8 cellular contexts compared by ENCODE assay signal in the genomic region with DNA sequence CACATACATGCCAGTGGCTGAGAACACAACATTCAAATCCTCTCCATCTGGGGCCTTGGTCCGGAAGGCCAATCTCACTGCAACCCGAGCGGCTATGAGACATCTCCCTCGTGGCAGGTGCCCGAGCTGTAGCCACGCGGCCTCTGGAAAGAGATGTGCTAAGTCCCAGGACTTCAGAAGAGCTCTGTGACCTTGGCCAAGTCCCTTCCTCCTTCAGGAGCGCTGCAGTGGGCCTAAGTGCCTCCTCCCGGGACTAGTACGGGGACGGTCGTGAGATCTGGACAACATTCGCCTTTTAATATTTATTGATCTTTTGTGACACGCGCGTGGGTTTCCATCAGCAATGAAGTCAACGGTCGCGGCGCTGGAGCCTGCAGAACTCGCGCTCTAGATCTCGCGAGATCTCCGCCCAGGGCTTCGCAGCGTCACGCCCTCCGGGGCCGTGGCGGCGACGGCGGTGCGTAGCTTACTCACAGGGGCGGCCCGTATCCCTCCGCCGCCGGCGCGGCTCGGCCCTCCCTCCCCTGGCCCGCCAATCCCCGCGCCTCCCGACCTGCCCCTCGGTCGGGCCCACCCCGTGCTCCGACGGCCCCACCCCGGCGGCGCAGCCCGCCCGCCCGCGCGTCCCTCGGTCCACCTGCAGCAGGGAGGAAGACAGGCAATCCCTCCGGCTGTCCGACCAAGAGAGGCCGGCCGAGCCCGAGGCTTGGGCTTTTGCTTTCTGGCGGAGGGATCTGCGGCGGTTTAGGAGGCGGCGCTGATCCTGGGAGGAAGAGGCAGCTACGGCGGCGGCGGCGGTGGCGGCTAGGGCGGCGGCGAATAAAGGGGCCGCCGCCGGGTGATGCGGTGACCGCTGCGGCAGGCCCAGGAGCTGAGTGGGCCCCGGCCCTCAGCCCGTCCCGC. TPM values are rescaled to one million over a fixed set of nuclear protein-coding genes. Genes with fewer than 3 reads are reported as not detected.
A peak's percentile ranks its signal among the peaks of the same experiment; 100 is the strongest.
DNase-seq lines count a peak whose midpoint lies in the region; ATAC-seq lines count a peak whose summit lies in the region.

UBE2D2 (plus strand) TSS at position 588 of the 903 bp plus-strand sequence. CDS start 453 bp downstream, outside the sequence.

- DNase-seq in COLO829 (ENCODE audit: low spot score) (peak; percentile 83), HT1080 (ENCODE audit: low read depth) (peak; percentile 93), NOMO-1 (lab: John Stamatoyannopoulos, UW; ENCODE audit: unreplicated experiment in 2 of 2) (peak; percentile 92 to 97), lung microvascular endothelial cell (ENCODE audit: low read depth in 2 of 2) (peak; percentile 99 to 100)
- DNase-seq in effector CD8-positive, alpha-beta T cell (lab: John Stamatoyannopoulos, UW), result peak; percentile 96
- peak; percentile 95 to 96 (median 96) for DNase-seq in stimulated activated CD4-positive, alpha-beta T cell treated with anti-CD3 and anti-CD28 coated beads, TNF-alpha, amount 100 ng/mL, for 4 hours (ENCODE audit: low read depth in 3 of 3)

- CTCF ChIA-PET in activated CD8-positive, alpha-beta memory T cell treated with anti-CD3 and anti-CD28 coated beads for 36 hours (lab: Charles Lee), result interaction anchor here (1.2 to 1.7 kb wide), 5 partner anchors 13 to 72 kb away, joined by 3 to 8 read pairs (median 3); no protein-coding TSS in a partner anchor

- ATAC-seq in GM21360 (IDR thresholded peaks at IDR 0.05; ENCODE audit: unreplicated experiment), result peak; percentile 74

- POLR2A ChIA-PET in activated CD8-positive, alpha-beta memory T cell treated with anti-CD3 and anti-CD28 coated beads for 36 hours (lab: Charles Lee), result interaction anchor here (0.5 to 1.6 kb wide), 15 partner anchors 10 to 548 kb away, joined by 3 to 7 read pairs (median 4); partner anchors contain the start of genes SIL1, SPATA24 and STING1

RNA-seq across cellular contexts. Expression of gene UBE2D2, which starts in this region (rescaled TPM):
- 83.2 and 84.4 TPM in 2 replicates for total RNA-seq in HT1080 (2014; rRNA removed; shearing (Covaris generic))
- 70.7 and 78.7 TPM in 2 replicates for polyA plus RNA-seq in HT1080 (2015; cell fraction: cytosol; rRNA removed)
- 32.4 and 34.8 TPM in 2 replicates for polyA plus RNA-seq in HT1080 (2015; cell fraction: nucleus; rRNA removed)
- 100 to 1,000 TPM; 264 to 283 TPM for total RNA-seq in activated CD8-positive, alpha-beta memory T cell treated with anti-CD3 and anti-CD28 coated beads for 36 hours
- total RNA-seq in lung microvascular endothelial cell, result 56.0 and 58.7 TPM in 2 replicates

Comparison
In these comparisons a context has a peak if more than half of its experiments do, and no peak if none do; other contexts are left out.
1. Peak in every context shown above with its lines: DNase-seq and ATAC-seq.